Comparison of ENCODE assay signal across 1 cellular context in genomic region chr17:74619077-74619673, GRCh38.
TF ChIP-seq lines count a peak whose summit lies in the region.

No MANE protein-coding gene starts in this region.

TF ChIP-seq in IMR-90, 13 proteins besides CTCF, POLR2A, EP300 and RAD21:
- no peak for TF ChIP-seq ELK1 (IDR thresholded peaks at IDR 0.05; ENCODE audit: borderline replicate concordance, low read depth, low read length)
- no peak for TF ChIP-seq RFX5 (IDR thresholded peaks at IDR 0.05; ENCODE audit: low read depth, low read length)
- TF ChIP-seq MAZ (IDR thresholded peaks at IDR 0.05; ENCODE audit: borderline replicate concordance, low read depth, low read length): no peak
- no peak for TF ChIP-seq BHLHE40 (IDR thresholded peaks at IDR 0.05; ENCODE audit: low read depth, low read length)
- no peak for TF ChIP-seq FOS (IDR thresholded peaks at IDR 0.05; ENCODE audit: low read depth, low read length)
- no peak for TF ChIP-seq RCOR1 (IDR thresholded peaks at IDR 0.05; ENCODE audit: insufficient replicate concordance, low read length)
- TF ChIP-seq CEBPB (IDR thresholded peaks at IDR 0.05; ENCODE audit: low read depth, low read length): no peak
- TF ChIP-seq NFE2L2 (IDR thresholded peaks at IDR 0.05; ENCODE audit: low read depth, low read length): no peak
- no peak for TF ChIP-seq CHD1 (IDR thresholded peaks at IDR 0.05; ENCODE audit: low read depth, low read length)
- no peak for TF ChIP-seq MXI1 (IDR thresholded peaks at IDR 0.05; ENCODE audit: borderline replicate concordance, low read depth, low read length)
